Comparison of ENCODE assay signal across 14 cellular contexts in genomic region chr6:122012576-122012975, GRCh38.
"Had no signal": no experiment of that assay in that cellular context is flagged by ENCODE, and none has a peak within 500 bp of the region (broad histone marks: within the 10 kb centered on the region; RNA-seq: fewer than 3 reads in every experiment).

No MANE protein-coding gene starts in this region.

- H3K9me3 ChIP-seq: thyroid gland had no signal

- H3K4me1 ChIP-seq: thyroid gland had no signal

- H3K27me3 ChIP-seq: thyroid gland had no signal

- H3K4me3 ChIP-seq: thyroid gland had no signal

- H3K36me3 ChIP-seq: thyroid gland had no signal

- DNase-seq: activated CD4-positive, alpha-beta T cell treated with anti-CD3 and anti-CD28 coated beads, Interleukin-2, amount 50 U/mL, for 4 hours; activated CD4-positive, CD25-positive, alpha-beta regulatory T cell treated with anti-CD3 and anti-CD28 coated beads, Interleukin-2, amount 50 U/mL, for 72 hours; activated effector memory CD4-positive, alpha-beta T cell treated with anti-CD3 and anti-CD28 coated beads, Interleukin-2, amount 50 U/mL, for 16 hours; activated naive CD4-positive, alpha-beta T cell treated with anti-CD3 and anti-CD28 coated beads, Interleukin-2, amount 50 U/mL, for 16 hours; activated T-cell treated with anti-CD3 and anti-CD28 coated beads, Interleukin-2, amount 50 U/mL, for 72 hours; central memory CD4-positive, alpha-beta T cell; foreskin fibroblast; left ventricle myocardium superior; naive B cell; retina; stimulated activated CD4-positive, alpha-beta T cell treated with anti-CD3 and anti-CD28 coated beads, Interleukin-12 subunit alpha, Interleukin-12 subunit beta, amount 100 ng/mL, for 4 hours; stimulated activated CD4-positive, alpha-beta T cell treated with anti-CD3 and anti-CD28 coated beads, Interleukin-1b, Interleukin-23, amount 100 ng/mL, for 48 hours; stimulated activated naive CD4-positive, alpha-beta T cell treated with Interleukin-2 at 50 U/mL for 16 hours; thyroid gland had no signal
